19 cellular contexts compared by ENCODE assay signal in genomic region chr10:114444819-114445218, GRCh38. TPM values are rescaled to one million over a fixed set of nuclear protein-coding genes. Genes with fewer than 3 reads are reported as not detected.
A peak's percentile ranks its signal among the peaks of the same experiment; 100 is the strongest.
DNase-seq lines count a peak whose midpoint lies in the region; ATAC-seq and TF ChIP-seq lines count a peak whose summit lies in the region.
"Had no signal": no experiment of that assay in that cellular context is flagged by ENCODE, and none has a peak within 500 bp of the region (broad histone marks: within the 10 kb centered on the region; RNA-seq: fewer than 3 reads in every experiment).

No MANE protein-coding gene starts in this region.

- no peak overlapping the region for H3K27ac ChIP-seq in CD4-positive, CD25-positive, alpha-beta regulatory T cell (ENCODE audit: insufficient read depth, low read length, poor library complexity, severe bottlenecking)
- no peak overlapping the region for H3K27ac ChIP-seq in CD8-positive, alpha-beta T cell (ENCODE audit: low read depth, low read length)
- no peak overlapping the region for H3K27ac ChIP-seq in endodermal cell (ENCODE audit: low read depth, low read length)
- H3K27ac ChIP-seq: BLaER1 had no signal

- no peak overlapping the region for H3K4me3 ChIP-seq in CD4-positive, CD25-positive, alpha-beta regulatory T cell (ENCODE audit: low read depth, low read length)
- no peak overlapping the region for H3K4me3 ChIP-seq in CD8-positive, alpha-beta T cell (ENCODE audit: low read depth, low read length)
- H3K4me3 ChIP-seq in endodermal cell (ENCODE audit: low read length) = no peak overlapping the region
- H3K4me3 ChIP-seq: BLaER1, K562 had no signal

- peaks cover 4 to 19% of the 10 kb centered on the region in 2 donors for H3K36me3 Mint-ChIP-seq in activated naive CD4-positive, alpha-beta T cell treated with anti-CD3 and anti-CD28 coated beads, Interleukin-2, amount 50 U/mL, for 72 hours
- peaks cover 52% of the 10 kb centered on the region for H3K36me3 Mint-ChIP-seq in CD4-positive, CD25-positive, alpha-beta regulatory T cell
- peaks cover 92% of the 10 kb centered on the region for H3K36me3 Mint-ChIP-seq in CD8-positive, alpha-beta T cell
- peaks cover 20% of the 10 kb centered on the region for H3K36me3 Mint-ChIP-seq in endodermal cell (ENCODE audit: low read depth)

- no peaks in the 10 kb centered on the region for H3K9me3 ChIP-seq in CD4-positive, CD25-positive, alpha-beta regulatory T cell (ENCODE audit: control insufficient read depth in 2 of 2, low read length in 2 of 2)
- no peaks in the 10 kb centered on the region for H3K9me3 ChIP-seq in CD8-positive, alpha-beta T cell (ENCODE audit: low read length)
- no peaks in the 10 kb centered on the region for H3K9me3 ChIP-seq in endodermal cell (ENCODE audit: control insufficient read depth, low read length)
- H3K9me3 ChIP-seq: BLaER1 had no signal

- no peak for TF ChIP-seq CTCF in CD8-positive, alpha-beta T cell (IDR thresholded peaks at IDR 0.05)
- TF ChIP-seq CTCF in endodermal cell (conservative IDR thresholded peaks at IDR 0.05) = no peak

- H3K9me3 Mint-ChIP-seq in activated naive CD4-positive, alpha-beta T cell treated with anti-CD3 and anti-CD28 coated beads, Interleukin-2, amount 50 U/mL, for 72 hours = no peaks in the 10 kb centered on the region
- H3K9me3 Mint-ChIP-seq in CD4-positive, CD25-positive, alpha-beta regulatory T cell = no peaks in the 10 kb centered on the region
- no peaks in the 10 kb centered on the region for H3K9me3 Mint-ChIP-seq in CD8-positive, alpha-beta T cell
- no peaks in the 10 kb centered on the region for H3K9me3 Mint-ChIP-seq in endodermal cell

- H3K27ac Mint-ChIP-seq in activated naive CD4-positive, alpha-beta T cell treated with anti-CD3 and anti-CD28 coated beads, Interleukin-2, amount 50 U/mL, for 72 hours = peak overlapping the region; percentile 28 to 77
- peak overlapping the region; percentile 32 to 52 (median 39) for H3K27ac Mint-ChIP-seq in CD4-positive, CD25-positive, alpha-beta regulatory T cell
- peak overlapping the region; percentile 6 for H3K27ac Mint-ChIP-seq in CD8-positive, alpha-beta T cell
- H3K27ac Mint-ChIP-seq in endodermal cell = no peak overlapping the region

- peaks cover 0 to 5% (median 0%) of the 10 kb centered on the region in 4 donors for H3K4me1 Mint-ChIP-seq in CD4-positive, CD25-positive, alpha-beta regulatory T cell
- H3K4me1 Mint-ChIP-seq in CD8-positive, alpha-beta T cell (ENCODE audit: low read depth) = no peaks in the 10 kb centered on the region
- H3K4me1 Mint-ChIP-seq in endodermal cell = peaks cover 29% of the 10 kb centered on the region

- peaks cover 74% of the 10 kb centered on the region for H3K36me3 ChIP-seq in CD4-positive, CD25-positive, alpha-beta regulatory T cell (ENCODE audit: control insufficient read depth, insufficient read depth, low read length)
- H3K36me3 ChIP-seq in CD8-positive, alpha-beta T cell (ENCODE audit: insufficient read depth, low read length) = peaks cover 51% of the 10 kb centered on the region
- H3K36me3 ChIP-seq in endodermal cell (ENCODE audit: control insufficient read depth, insufficient read depth, low read length) = peaks cover 4% of the 10 kb centered on the region
- H3K36me3 ChIP-seq: BLaER1 had no signal

- intact Hi-C loops in CD8-positive, alpha-beta T cell (cut with DNase I, micrococcal nuclease) = no loop called here

- no peaks in the 10 kb centered on the region for H3K4me1 ChIP-seq in CD4-positive, CD25-positive, alpha-beta regulatory T cell (ENCODE audit: control insufficient read depth, insufficient read depth, low read length, poor library complexity, severe bottlenecking)
- no peaks in the 10 kb centered on the region for H3K4me1 ChIP-seq in CD8-positive, alpha-beta T cell (ENCODE audit: insufficient read depth, low read length)
- no peaks in the 10 kb centered on the region for H3K4me1 ChIP-seq in endodermal cell (ENCODE audit: control insufficient read depth, insufficient read depth, low read length)

- H3K27me3 Mint-ChIP-seq in CD4-positive, CD25-positive, alpha-beta regulatory T cell = no peaks in the 10 kb centered on the region
- H3K27me3 Mint-ChIP-seq in CD8-positive, alpha-beta T cell (ENCODE audit: low read depth) = no peaks in the 10 kb centered on the region
- peaks cover 22% of the 10 kb centered on the region for H3K27me3 Mint-ChIP-seq in endodermal cell (ENCODE audit: insufficient read depth)

- POLR2A ChIA-PET in CD8-positive, alpha-beta T cell (lab: Charles Lee) = no interaction called here

- DNase-seq in activated naive CD4-positive, alpha-beta T cell treated with anti-CD3 and anti-CD28 coated beads, Interleukin-2, amount 50 U/mL, for 72 hours (ENCODE audit: low spot score in 2 of 2) = no peak
- no peak for DNase-seq in activated naive CD4-positive, alpha-beta T cell treated with Interleukin-2 at 50 U/mL for 16 hours
- no peak for DNase-seq in CD4-positive, CD25-positive, alpha-beta regulatory T cell
- DNase-seq in CD8-positive, alpha-beta T cell = no peak
- DNase-seq in endodermal cell = peak; percentile 19
- no peak for DNase-seq in foreskin melanocyte
- no peak for DNase-seq in DMS 273 (lab: John Stamatoyannopoulos, UW; ENCODE audit: unreplicated experiment)
- DNase-seq in SIG-M5 treated with dmso at 0.1 percent for 504 hours (lab: John Stamatoyannopoulos, UW; ENCODE audit: unreplicated experiment) = no peak
- DNase-seq: DMS 273 treated with DMSO at 0.1 percent for 48 hours; DND-41; NCI-H1105 treated with DMSO at 0.1 percent for 48 hours; NCI-H1694; NCI-H510A; NCI-H748 treated with DMSO at 0.1 percent for 48 hours; NK-92 treated with Interleukin-12 subunit alpha and Interleukin-12 subunit beta, amount 100 ng/mL, for 24 hours; SHP77 treated with DMSO at 0.1 percent for 48 hours had no signal

- no peak overlapping the region for H3K4me3 Mint-ChIP-seq in CD4-positive, CD25-positive, alpha-beta regulatory T cell
- H3K4me3 Mint-ChIP-seq in CD8-positive, alpha-beta T cell = no peak overlapping the region
- no peak overlapping the region for H3K4me3 Mint-ChIP-seq in endodermal cell

- no peak for ATAC-seq in activated naive CD4-positive, alpha-beta T cell treated with anti-CD3 and anti-CD28 coated beads, Interleukin-2, amount 50 U/mL, for 72 hours
- ATAC-seq in CD4-positive, CD25-positive, alpha-beta regulatory T cell (ENCODE audit: low read depth in 2 of 2) = no peak
- ATAC-seq in CD8-positive, alpha-beta T cell = no peak
- ATAC-seq: K562 had no signal

- CTCF ChIA-PET in CD8-positive, alpha-beta T cell (lab: Charles Lee) = no interaction called here

- H3K27me3 ChIP-seq in CD4-positive, CD25-positive, alpha-beta regulatory T cell (ENCODE audit: control insufficient read depth, insufficient read depth, low read length) = no peaks in the 10 kb centered on the region
- no peaks in the 10 kb centered on the region for H3K27me3 ChIP-seq in CD8-positive, alpha-beta T cell (ENCODE audit: insufficient read depth, low read length)
- H3K27me3 ChIP-seq in endodermal cell (ENCODE audit: control insufficient read depth, insufficient read depth, low read length, poor library complexity, severe bottlenecking) = peaks cover 13% of the 10 kb centered on the region
- H3K27me3 ChIP-seq: BLaER1 had no signal

- H3K9ac ChIP-seq in endodermal cell (ENCODE audit: extremely low read depth, low read length, poor library complexity, severe bottlenecking) = no peak overlapping the region
- H3K9ac ChIP-seq: BLaER1 had no signal

RNA-seq across cellular contexts. Expression of gene AFAP1L2, which starts 40.5 kb away (rescaled TPM):
- total RNA-seq in activated naive CD4-positive, alpha-beta T cell treated with anti-CD3 and anti-CD28 coated beads, Interleukin-2, amount 50 U/mL, for 72 hours = 1 to 10 TPM in 1 of 2 donors, under 1 TPM in 1; 0.98 to 2.7 TPM
- 1.1 TPM for total RNA-seq in CD4-positive, CD25-positive, alpha-beta regulatory T cell
- 1 to 10 TPM; 2.6 to 4.6 (median 3.3) TPM for polyA plus RNA-seq in CD4-positive, CD25-positive, alpha-beta regulatory T cell
- total RNA-seq in CD8-positive, alpha-beta T cell = under 1 TPM; 0.39 to 0.49 TPM
- 1 to 10 TPM; 1.5 to 2.2 TPM for total RNA-seq in endodermal cell
- polyA plus RNA-seq in endodermal cell (2013, experiment 1 of 2) = 4.6 TPM
- polyA plus RNA-seq in endodermal cell (2013, experiment 2 of 2) = 3.9 TPM
- total RNA-seq: A673 had no signal
- polyA plus RNA-seq: K562 had no signal
